18 cellular contexts compared by ENCODE assay signal in the genomic region with DNA sequence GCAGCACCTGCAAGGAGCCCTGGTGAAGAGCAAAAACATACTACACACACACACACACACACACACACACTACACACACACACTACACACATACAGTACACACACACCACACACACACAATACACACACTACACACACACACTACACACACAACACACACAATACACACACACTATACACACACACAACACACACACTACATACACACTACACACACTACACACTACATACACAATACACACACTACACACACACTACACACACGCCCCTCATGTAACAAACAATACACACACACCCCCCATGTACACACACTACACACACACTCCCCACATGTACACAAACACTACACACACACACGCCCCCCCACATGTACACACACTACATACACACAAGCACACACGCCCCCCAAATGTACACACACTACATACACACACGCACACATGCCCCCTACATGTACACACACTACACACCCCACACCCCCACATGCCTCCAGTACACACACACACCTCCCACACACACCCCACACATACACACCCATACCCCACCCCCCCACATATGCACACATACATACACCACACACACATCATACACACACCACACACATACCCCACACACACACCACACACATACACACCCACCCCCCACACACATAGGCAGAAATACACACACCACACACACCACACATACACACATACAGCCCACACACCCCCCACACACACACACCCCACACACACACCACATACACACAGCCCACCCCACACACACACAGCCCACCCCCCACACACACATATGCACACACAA. TPM values are rescaled to one million over a fixed set of nuclear protein-coding genes. Genes with fewer than 3 reads are reported as not detected.
A peak's percentile ranks its signal among the peaks of the same experiment; 100 is the strongest.
DNase-seq lines count a peak whose midpoint lies in the region; ATAC-seq, FAIRE-seq and TF ChIP-seq lines count a peak whose summit lies in the region.
"Had no signal": no experiment of that assay in that cellular context is flagged by ENCODE, and none has a peak within 500 bp of the region (broad histone marks: within the 10 kb centered on the region; RNA-seq: fewer than 3 reads in every experiment).

No MANE protein-coding gene starts in this region.

- H3K4me3 ChIP-seq in HepG2 (replicated peaks in 1 of 3; ENCODE audit: insufficient read depth in 1 of 3, low read depth in 2 of 3, low read length in 3 of 3): no peak overlapping the region
- H3K4me3 ChIP-seq in right lobe of liver: no peak overlapping the region
- H3K4me3 ChIP-seq in OCI-LY7 (ENCODE audit: low read depth, low read length, poor library complexity, severe bottlenecking): no peak overlapping the region
- H3K4me3 ChIP-seq in neural progenitor cell: no peak overlapping the region
- H3K4me3 ChIP-seq: A549, SJSA1 had no signal

- WGBS in HepG2 (ENCODE audit: low lambda C conversion rate): 31% methylated on average over 4 of the region's 4 CpGs
- WGBS in right lobe of liver (ENCODE audit: insufficient coverage, low coverage, low lambda C conversion rate, missing lambda C conversion rate): 65% methylated on average over 4 of the region's 4 CpGs

- H4K20me1 ChIP-seq in HepG2 (ENCODE audit: insufficient read depth, low read length) (no peaks in the 10 kb centered on the region), OCI-LY7 (ENCODE audit: insufficient read depth, low read length) (peaks cover 8% of the 10 kb centered on the region; the same call in 1 of the 2 replicates), neural progenitor cell (ENCODE audit: low read depth) (no peaks in the 10 kb centered on the region)

- H3K9me3 ChIP-seq in HepG2 (ENCODE audit: low read length) (no peaks in the 10 kb centered on the region), right lobe of liver (no peaks in the 10 kb centered on the region), OCI-LY7 (ENCODE audit: low read length) (no peaks in the 10 kb centered on the region), neural progenitor cell (ENCODE audit: low read depth) (no peaks in the 10 kb centered on the region)
- H3K9me3 ChIP-seq: A549, SJSA1 had no signal

- H3K27ac Mint-ChIP-seq in neural progenitor cell: peak overlapping the region; percentile 38

- peaks cover 24% of the 10 kb centered on the region for H3K4me1 Mint-ChIP-seq in neural progenitor cell

- H3K79me2 ChIP-seq in HepG2 (ENCODE audit: insufficient read depth, low read length): no peaks in the 10 kb centered on the region
- H3K79me2 ChIP-seq in OCI-LY7 (ENCODE audit: insufficient read depth, low read depth, low read length): peaks cover 86% of the 10 kb centered on the region
- H3K79me2 ChIP-seq in neural progenitor cell (ENCODE audit: low read depth): no peaks in the 10 kb centered on the region

- intact Hi-C loops in HepG2 (cut with micrococcal nuclease; ENCODE audit: unreplicated experiment): no loop called here
- intact Hi-C loops in right lobe of liver (cut with DNase I): no loop called here
- intact Hi-C loops in OCI-LY7 (cut with micrococcal nuclease; ENCODE audit: unreplicated experiment): no loop called here

- peaks cover 29% of the 10 kb centered on the region for H3K4me1 ChIP-seq in HepG2 (ENCODE audit: insufficient read depth, low read length)
- H3K4me1 ChIP-seq in right lobe of liver: no peaks in the 10 kb centered on the region
- peaks cover 59% of the 10 kb centered on the region for H3K4me1 ChIP-seq in OCI-LY7 (ENCODE audit: insufficient read depth, low read length, poor library complexity, severe bottlenecking)
- H3K4me1 ChIP-seq in neural progenitor cell: peaks cover 9% of the 10 kb centered on the region
- H3K4me1 ChIP-seq: SJSA1 had no signal

- H3K9me2 ChIP-seq in OCI-LY7 (ENCODE audit: insufficient read depth, low read length): no peaks in the 10 kb centered on the region

- CTCF ChIA-PET in HepG2 (lab: Yijun Ruan, JAX; ENCODE audit: low intra/inter-chr PET ratio, low total read pairs): no interaction called here
- CTCF ChIA-PET in OCI-LY7 (lab: Charles Lee; ENCODE audit: unreplicated experiment): no interaction called here

- DNase-seq in HepG2 (ENCODE audit: low spot score): no peak
- no peak for DNase-seq in right lobe of liver
- no peak for DNase-seq in OCI-LY7 (ENCODE audit: low spot score)
- no peak for DNase-seq in neural progenitor cell (ENCODE audit: low spot score)
- DNase-seq in NCI-H187 treated with DMSO at 0.1 percent for 48 hours (lab: John Stamatoyannopoulos, UW): no peak
- DNase-seq in activated effector memory CD4-positive, alpha-beta T cell treated with Interleukin-2 at 50 U/mL for 16 hours: no peak
- DNase-seq in GM19240 (ENCODE audit: insufficient read length, low spot score): no peak
- DNase-seq in SIG-M5 (lab: John Stamatoyannopoulos, UW): no peak
- DNase-seq: COR-L47; NCI-H1092; NCI-H1694; NCI-H526 treated with DMSO at 0.1 percent for 48 hours; NK-92 treated with Interleukin-12 subunit alpha and Interleukin-12 subunit beta, amount 100 ng/mL, for 24 hours; RPMI8226 had no signal

- no peak overlapping the region for H2AFZ ChIP-seq in HepG2 (ENCODE audit: low read length)
- H2AFZ ChIP-seq in OCI-LY7 (ENCODE audit: low read length): no peak overlapping the region
- H2AFZ ChIP-seq in neural progenitor cell (replicated peaks): no peak overlapping the region

- H3K36me3 ChIP-seq in HepG2 (replicated peaks in 1 of 2; ENCODE audit: control insufficient read depth in 1 of 2, insufficient read depth in 2 of 2, low read length in 2 of 2) (no peaks in the 10 kb centered on the region), right lobe of liver (no peaks in the 10 kb centered on the region), OCI-LY7 (ENCODE audit: insufficient read depth, low read length) (peaks cover 85% of the 10 kb centered on the region), neural progenitor cell (no peaks in the 10 kb centered on the region)
- H3K36me3 ChIP-seq: SJSA1 had no signal

- in situ Hi-C loops in HepG2 (cut with HindIII; ENCODE audit: extremely low pct_ligation_motif_present, low pct_unique_long_range_greater_than_20kb): no loop called here

- H3K27me3 ChIP-seq in HepG2 (ENCODE audit: control insufficient read depth in 1 of 2, insufficient read depth in 2 of 2, low read length in 2 of 2) (0 out of 5 replicates have a peak, but pooled peaks cover 0 to 4% of the 10 kb centered on the region in 2 experiments), right lobe of liver (no peaks in the 10 kb centered on the region), neural progenitor cell (no peaks in the 10 kb centered on the region)
- H3K27me3 ChIP-seq: SJSA1 had no signal

- no peak overlapping the region for H3K4me3 Mint-ChIP-seq in neural progenitor cell

- no peak for ATAC-seq in HepG2
- ATAC-seq in right lobe of liver: no peak
- ATAC-seq: A549, HCT116 had no signal

- TF ChIP-seq RAD21 in HepG2 (CRISPR knock-in tag; IDR thresholded peaks at IDR 0.05): no peak

- no peaks in the 10 kb centered on the region for H3K36me3 Mint-ChIP-seq in neural progenitor cell

- H3K9me3 Mint-ChIP-seq in neural progenitor cell: no peaks in the 10 kb centered on the region

- TF ChIP-seq POLR2A in HepG2 (IDR thresholded peaks at IDR 0.05; ENCODE audit: insufficient read depth in 1 of 2, low read depth in 2 of 2, low read length in 2 of 2): no peak
- no peak for TF ChIP-seq POLR2A in right lobe of liver (IDR thresholded peaks at IDR 0.05)

- TF ChIP-seq CTCF in HepG2 (CRISPR knock-in tag; IDR thresholded peaks at IDR 0.05): no peak
- no peak for TF ChIP-seq CTCF in right lobe of liver (IDR thresholded peaks at IDR 0.05)
- no peak for TF ChIP-seq CTCF in OCI-LY7 (conservative IDR thresholded peaks at IDR 0.05; ENCODE audit: low read length)
- TF ChIP-seq CTCF in neural progenitor cell (IDR thresholded peaks at IDR 0.05): no peak

- TF ChIP-seq EP300 in HepG2 (IDR thresholded peaks at IDR 0.05; ENCODE audit: low read depth in 2 of 2, low read length in 2 of 2): no peak
- TF ChIP-seq EP300 in HepG2 (CRISPR knock-in tag; IDR thresholded peaks at IDR 0.05; ENCODE audit: borderline replicate concordance): no peak

- no peak overlapping the region for H3K9ac ChIP-seq in HepG2 (ENCODE audit: insufficient read depth, low read depth, low read length)
- H3K9ac ChIP-seq in neural progenitor cell: no peak overlapping the region

- peak; percentile 21 for FAIRE-seq in HepG2 (lab: Jason Lieb, UNC)
- FAIRE-seq: A549 had no signal

- BruUV-seq in HepG2 (replicated peaks; lab: Mats Ljungman, UMichigan): no TSS peak
- no TSS peak for BruUV-seq in OCI-LY7 (replicated peaks; lab: Mats Ljungman, UMichigan)

- H3K27ac ChIP-seq in HepG2 (ENCODE audit: extremely low read length, insufficient read depth, low read length) (no peak overlapping the region), right lobe of liver (no peak overlapping the region), OCI-LY7 (ENCODE audit: low read depth, low read length, poor library complexity, severe bottlenecking) (peak overlapping the region; percentile 92), neural progenitor cell (no peak overlapping the region)
- H3K27ac ChIP-seq: A549, SJSA1 had no signal

- peaks cover 15% of the 10 kb centered on the region for H3K27me3 Mint-ChIP-seq in neural progenitor cell (ENCODE audit: insufficient read depth, low read depth)

- H3K4me2 ChIP-seq in HepG2 (ENCODE audit: low read depth, low read length): no peak overlapping the region
- H3K4me2 ChIP-seq in OCI-LY7 (ENCODE audit: low read length): peak overlapping the region; percentile 71; the same call in 1 of the 2 replicates
- no peak overlapping the region for H3K4me2 ChIP-seq in neural progenitor cell
- H3K4me2 ChIP-seq: A549 had no signal

- POLR2A ChIA-PET in HepG2 (lab: Yijun Ruan, JAX) (interaction anchor here (0.7 kb wide), 1 partner anchor 395 kb away, joined by 3 read pairs; no protein-coding TSS in a partner anchor), OCI-LY7 (lab: Charles Lee) (interaction anchor here (0.6 to 2.7 kb wide), 4 partner anchors 10 to 142 kb away, joined by 3 to 9 read pairs (median 6); no protein-coding TSS in a partner anchor)

- H3F3A ChIP-seq in neural progenitor cell (ENCODE audit: low read depth): peaks cover 8% of the 10 kb centered on the region

RNA-seq across cellular contexts. Expression of a gene that starts 9.3 kb away (rescaled TPM):
- total RNA-seq in HepG2 (2016; rRNA removed; fragmentation: Illumina TruSeq; extraction: Trizol): 0.04 TPM in 1 of 2 replicates, not detected in the other
- total RNA-seq in HepG2 (2016; cell fraction: cytosol; rRNA removed; fragmentation: Illumina TruSeq; extraction: Trizol; ENCODE audit: low read depth): not detected in 2 replicates
- total RNA-seq in HepG2 (2016; cell fraction: insoluble cytoplasmic fraction; rRNA removed; fragmentation: Illumina TruSeq; extraction: Trizol): not detected in 2 replicates
- not detected in 2 replicates for total RNA-seq in HepG2 (2016; cell fraction: membrane; rRNA removed; fragmentation: Illumina TruSeq; extraction: Trizol)
- not detected in 2 replicates for total RNA-seq in HepG2 (2016; cell fraction: nucleus; rRNA removed; fragmentation: Illumina TruSeq; extraction: Trizol)
- 0.54 and 0.80 TPM in 2 replicates for polyA plus RNA-seq in HepG2 (2011; rRNA removed)
- 0.27 and 0.46 TPM in 2 replicates for polyA plus RNA-seq in HepG2 (2011; cell fraction: cytosol; rRNA removed)
- 2.7 and 3.8 TPM in 2 replicates for polyA plus RNA-seq in HepG2 (2011; cell fraction: nucleus; rRNA removed)
- polyA plus RNA-seq in HepG2 (2012): 0.16 and 0.68 TPM in 2 replicates
- polyA plus RNA-seq in HepG2 (2016; cell fraction: cytosol; fragmentation: Illumina TruSeq; extraction: Trizol; ENCODE audit: low read depth): not detected in 2 replicates
- not detected in 2 replicates for polyA plus RNA-seq in HepG2 (2016; cell fraction: insoluble cytoplasmic fraction; fragmentation: Illumina TruSeq; extraction: Trizol; ENCODE audit: low read depth)
- polyA plus RNA-seq in HepG2 (2016; cell fraction: membrane; fragmentation: Illumina TruSeq; extraction: Trizol; ENCODE audit: low read depth): not detected in 2 replicates
- not detected in 2 replicates for polyA plus RNA-seq in HepG2 (2016; cell fraction: nucleus; fragmentation: Illumina TruSeq; extraction: Trizol; ENCODE audit: insufficient read depth, low read depth)
- 0.24 TPM in 1 of 2 replicates, not detected in the other for polyA minus RNA-seq in HepG2 (2011; rRNA and poly(A)+ RNA removed; ENCODE audit: low replicate concordance)
- 0.99 TPM in 1 of 2 replicates, not detected in the other for polyA minus RNA-seq in HepG2 (2011; cell fraction: cytosol; rRNA and poly(A)+ RNA removed)
- polyA minus RNA-seq in HepG2 (2011; cell fraction: nucleus; rRNA and poly(A)+ RNA removed): 1.2 TPM in 1 of 2 replicates, not detected in the other
- 1 to 10 TPM in 1 of 6 experiments, under 1 TPM in 5; 0.19 to 3.5 (median 0.30) TPM for total RNA-seq in right lobe of liver
- 109 and 112 TPM in 2 replicates for total RNA-seq in OCI-LY7 (2014; rRNA removed; shearing (Covaris generic))
- 123 and 183 TPM in 2 replicates for total RNA-seq in OCI-LY7 (2022)
- total RNA-seq in neural progenitor cell (ENCODE audit: low replicate concordance): not detected in 2 replicates
- total RNA-seq: SJSA1 had no signal

RNA-seq across cellular contexts. Expression of a gene that starts 33.9 kb away (rescaled TPM):
- total RNA-seq in HepG2 (2016; rRNA removed; fragmentation: Illumina TruSeq; extraction: Trizol) (not detected in 2 replicates), right lobe of liver (not detected), OCI-LY7 (2022) (not detected in 2 replicates), neural progenitor cell (ENCODE audit: low replicate concordance) (not detected in 2 replicates)
- total RNA-seq in HepG2 (2016; cell fraction: cytosol; rRNA removed; fragmentation: Illumina TruSeq; extraction: Trizol; ENCODE audit: low read depth): not detected in 2 replicates
- total RNA-seq in HepG2 (2016; cell fraction: insoluble cytoplasmic fraction; rRNA removed; fragmentation: Illumina TruSeq; extraction: Trizol): not detected in 2 replicates
- total RNA-seq in HepG2 (2016; cell fraction: membrane; rRNA removed; fragmentation: Illumina TruSeq; extraction: Trizol): not detected in 2 replicates
- not detected in 2 replicates for total RNA-seq in HepG2 (2016; cell fraction: nucleus; rRNA removed; fragmentation: Illumina TruSeq; extraction: Trizol)
- not detected in 2 replicates for polyA plus RNA-seq in HepG2 (2011; rRNA removed)
- polyA plus RNA-seq in HepG2 (2011; cell fraction: cytosol; rRNA removed): not detected in 2 replicates
- not detected in 2 replicates for polyA plus RNA-seq in HepG2 (2011; cell fraction: nucleus; rRNA removed)
- not detected in 2 replicates for polyA plus RNA-seq in HepG2 (2012)
- polyA plus RNA-seq in HepG2 (2016; cell fraction: cytosol; fragmentation: Illumina TruSeq; extraction: Trizol; ENCODE audit: low read depth): not detected in 2 replicates
- not detected in 2 replicates for polyA plus RNA-seq in HepG2 (2016; cell fraction: insoluble cytoplasmic fraction; fragmentation: Illumina TruSeq; extraction: Trizol; ENCODE audit: low read depth)
- not detected in 2 replicates for polyA plus RNA-seq in HepG2 (2016; cell fraction: membrane; fragmentation: Illumina TruSeq; extraction: Trizol; ENCODE audit: low read depth)
- not detected in 2 replicates for polyA plus RNA-seq in HepG2 (2016; cell fraction: nucleus; fragmentation: Illumina TruSeq; extraction: Trizol; ENCODE audit: insufficient read depth, low read depth)
- not detected in 2 replicates for polyA minus RNA-seq in HepG2 (2011; rRNA and poly(A)+ RNA removed; ENCODE audit: low replicate concordance)
- polyA minus RNA-seq in HepG2 (2011; cell fraction: cytosol; rRNA and poly(A)+ RNA removed): not detected in 2 replicates
- polyA minus RNA-seq in HepG2 (2011; cell fraction: nucleus; rRNA and poly(A)+ RNA removed): not detected in 2 replicates
- 0.15 TPM in 1 of 2 replicates, not detected in the other for total RNA-seq in OCI-LY7 (2014; rRNA removed; shearing (Covaris generic))
- total RNA-seq: MCF 10A, SJSA1 had no signal
- polyA plus RNA-seq: A549 had no signal

Comparison
In these comparisons a context has a peak if more than half of its experiments do, and no peak if none do; other contexts are left out.
1. RNA of a gene that starts 9.3 kb away (total RNA-seq): 109 to 183 TPM in OCI-LY7; 0.19 to 3.5 TPM in right lobe of liver, 0.04 TPM in HepG2 and not detected in neural progenitor cell; every median in the first group is over 10 times any median in the second.